ENCODE assay signal across 9 cellular contexts in genomic region chr6:137155830-137156229, GRCh38. TPM values are rescaled to one million over a fixed set of nuclear protein-coding genes. Genes with fewer than 3 reads are reported as not detected.
DNase-seq lines count a peak whose midpoint lies in the region; ATAC-seq and TF ChIP-seq lines count a peak whose summit lies in the region.
"Had no signal": no experiment of that assay in that cellular context is flagged by ENCODE, and none has a peak within 500 bp of the region (broad histone marks: within the 10 kb centered on the region; RNA-seq: fewer than 3 reads in every experiment).

No MANE protein-coding gene starts in this region.

- no peaks in the 10 kb centered on the region for H3K27me3 ChIP-seq in SJCRH30

- peak; percentile 64 for ATAC-seq in GM21381 (IDR thresholded peaks at IDR 0.05; ENCODE audit: unreplicated experiment)
- ATAC-seq in effector memory CD8-positive, alpha-beta T cell (replicated peaks) = peak; percentile 99
- no peak for ATAC-seq in WTC11

- H3K9me3 Mint-ChIP-seq in effector memory CD8-positive, alpha-beta T cell = no peaks in the 10 kb centered on the region
- H3K9me3 Mint-ChIP-seq in endothelial cell (ENCODE audit: unreplicated experiment) (no peaks in the 10 kb centered on the region), WTC11 (peaks cover 75% of the 10 kb centered on the region)

- no peak overlapping the region for H3K27ac ChIP-seq in SJCRH30

- peaks cover 6% of the 10 kb centered on the region for H3K36me3 Mint-ChIP-seq in effector memory CD8-positive, alpha-beta T cell (ENCODE audit: insufficient read depth)
- no peaks in the 10 kb centered on the region for H3K36me3 Mint-ChIP-seq in endothelial cell (ENCODE audit: low read depth, unreplicated experiment)
- peaks cover 17% of the 10 kb centered on the region for H3K36me3 Mint-ChIP-seq in WTC11

- peak overlapping the region; percentile 65 to 67 for H3K4me3 Mint-ChIP-seq in effector memory CD8-positive, alpha-beta T cell
- no peak overlapping the region for H3K4me3 Mint-ChIP-seq in endothelial cell (ENCODE audit: unreplicated experiment)
- no peak overlapping the region for H3K4me3 Mint-ChIP-seq in WTC11

- POLR2A ChIA-PET in WTC11 (lab: Charles Lee) = no interaction called here

- no peaks in the 10 kb centered on the region for H3K4me1 ChIP-seq in SJCRH30

- H3K27ac Mint-ChIP-seq in effector memory CD8-positive, alpha-beta T cell = peak overlapping the region in 1 of 2 donors; percentile 58
- H3K27ac Mint-ChIP-seq in endothelial cell (ENCODE audit: unreplicated experiment) (no peak overlapping the region), WTC11 (no peak overlapping the region)

- peaks cover 14 to 29% of the 10 kb centered on the region in 2 donors for H3K4me1 Mint-ChIP-seq in effector memory CD8-positive, alpha-beta T cell (ENCODE audit: low read depth in 2 of 2)
- H3K4me1 Mint-ChIP-seq in endothelial cell (ENCODE audit: unreplicated experiment) = no peaks in the 10 kb centered on the region
- H3K4me1 Mint-ChIP-seq in WTC11 = no peaks in the 10 kb centered on the region

- no peaks in the 10 kb centered on the region; the same call in 1 of the 2 replicates for H3K9me3 ChIP-seq in SJCRH30 (replicated peaks)

- no peaks in the 10 kb centered on the region for H3K36me3 ChIP-seq in SJCRH30

- H3K4me3 ChIP-seq in SJCRH30 = no peak overlapping the region

- no peak for TF ChIP-seq CTCF in endothelial cell (IDR thresholded peaks at IDR 0.05; ENCODE audit: unreplicated experiment)
- no peak for TF ChIP-seq CTCF in WTC11 (IDR thresholded peaks at IDR 0.05)

- CTCF ChIA-PET in WTC11 (lab: Charles Lee) = no interaction called here

- H3K27me3 Mint-ChIP-seq in effector memory CD8-positive, alpha-beta T cell = peaks cover 0 to 9% of the 10 kb centered on the region in 2 donors
- no peaks in the 10 kb centered on the region for H3K27me3 Mint-ChIP-seq in endothelial cell (ENCODE audit: unreplicated experiment)
- H3K27me3 Mint-ChIP-seq in WTC11 (ENCODE audit: low read depth) = peaks cover 6% of the 10 kb centered on the region

- peak; percentile 97 for DNase-seq in AML-193 (lab: John Stamatoyannopoulos, UW)
- peak; percentile 68 for DNase-seq in RPMI7951 (ENCODE audit: low read depth)
- peak; percentile 35 to 46 (median 39) for DNase-seq in effector memory CD8-positive, alpha-beta T cell
- no peak for DNase-seq in endothelial cell (ENCODE audit: low spot score)
- no peak for DNase-seq in SJCRH30
- no peak for DNase-seq in WTC11 (ENCODE audit: low spot score)
- no peak for DNase-seq in DMS 273 (lab: John Stamatoyannopoulos, UW; ENCODE audit: unreplicated experiment)

TF ChIP-seq in WTC11, 78 proteins besides CTCF, POLR2A, EP300 and RAD21:
- no peak for TF ChIP-seq CREB1 (CRISPR knock-in tag; IDR thresholded peaks at IDR 0.05)
- TF ChIP-seq OVOL2 (CRISPR knock-in tag; IDR thresholded peaks at IDR 0.05; ENCODE audit: borderline replicate concordance) = no peak
- TF ChIP-seq IRF1 (CRISPR knock-in tag; IDR thresholded peaks at IDR 0.05) = no peak
- TF ChIP-seq KAT7 (CRISPR knock-in tag; IDR thresholded peaks at IDR 0.05; ENCODE audit: borderline replicate concordance) = no peak
- no peak for TF ChIP-seq ETV6 (CRISPR knock-in tag; IDR thresholded peaks at IDR 0.05)
- TF ChIP-seq E2F4 (CRISPR knock-in tag; IDR thresholded peaks at IDR 0.05; ENCODE audit: borderline replicate concordance, low read depth) = no peak
- TF ChIP-seq ZNF281 (CRISPR knock-in tag; IDR thresholded peaks at IDR 0.05) = no peak
- no peak for TF ChIP-seq RELA (CRISPR knock-in tag; IDR thresholded peaks at IDR 0.05; ENCODE audit: borderline replicate concordance)
- TF ChIP-seq CDX4 (CRISPR knock-in tag; IDR thresholded peaks at IDR 0.05; ENCODE audit: borderline replicate concordance) = no peak
- no peak for TF ChIP-seq NR1H2 (CRISPR knock-in tag; IDR thresholded peaks at IDR 0.05)
- TF ChIP-seq SOX15 (CRISPR knock-in tag; IDR thresholded peaks at IDR 0.05) = no peak
- no peak for TF ChIP-seq ZBTB21 (CRISPR knock-in tag; IDR thresholded peaks at IDR 0.05; ENCODE audit: borderline replicate concordance)
- no peak for TF ChIP-seq ZNF425 (CRISPR knock-in tag; conservative IDR thresholded peaks at IDR 0.05)
- TF ChIP-seq ATF1 (CRISPR knock-in tag; IDR thresholded peaks at IDR 0.05) = no peak
TF ChIP-seq in WTC11: peak in this region for 0.

RNA-seq across cellular contexts. Expression of gene IL22RA2, which starts 17.6 kb away (rescaled TPM):
- not detected in 2 replicates for total RNA-seq in RPMI7951 (2014; rRNA removed; shearing (Covaris generic))
- not detected for total RNA-seq in endothelial cell (ENCODE audit: unreplicated experiment)
- not detected in 2 replicates for total RNA-seq in SJCRH30 (2014; rRNA removed; shearing (Covaris generic))
- total RNA-seq in WTC11 (2021) = not detected in 3 replicates
- total RNA-seq: NCI-H460 had no signal

Comparison
In these comparisons a context has a peak if more than half of its experiments do, and no peak if none do; other contexts are left out.
1. DNase-seq: peak in AML-193 (2 of 2), RPMI7951 (single experiment) and effector memory CD8-positive, alpha-beta T cell (3 of 3); none in endothelial cell (single experiment), SJCRH30 (0 of 2), WTC11 (single experiment) and DMS 273 (single experiment).
2. H3K4me3 Mint-ChIP-seq: peak in effector memory CD8-positive, alpha-beta T cell (2 of 2); none in endothelial cell (single experiment) and WTC11 (single experiment).